9 cellular contexts compared by ENCODE assay signal in the genomic region with DNA sequence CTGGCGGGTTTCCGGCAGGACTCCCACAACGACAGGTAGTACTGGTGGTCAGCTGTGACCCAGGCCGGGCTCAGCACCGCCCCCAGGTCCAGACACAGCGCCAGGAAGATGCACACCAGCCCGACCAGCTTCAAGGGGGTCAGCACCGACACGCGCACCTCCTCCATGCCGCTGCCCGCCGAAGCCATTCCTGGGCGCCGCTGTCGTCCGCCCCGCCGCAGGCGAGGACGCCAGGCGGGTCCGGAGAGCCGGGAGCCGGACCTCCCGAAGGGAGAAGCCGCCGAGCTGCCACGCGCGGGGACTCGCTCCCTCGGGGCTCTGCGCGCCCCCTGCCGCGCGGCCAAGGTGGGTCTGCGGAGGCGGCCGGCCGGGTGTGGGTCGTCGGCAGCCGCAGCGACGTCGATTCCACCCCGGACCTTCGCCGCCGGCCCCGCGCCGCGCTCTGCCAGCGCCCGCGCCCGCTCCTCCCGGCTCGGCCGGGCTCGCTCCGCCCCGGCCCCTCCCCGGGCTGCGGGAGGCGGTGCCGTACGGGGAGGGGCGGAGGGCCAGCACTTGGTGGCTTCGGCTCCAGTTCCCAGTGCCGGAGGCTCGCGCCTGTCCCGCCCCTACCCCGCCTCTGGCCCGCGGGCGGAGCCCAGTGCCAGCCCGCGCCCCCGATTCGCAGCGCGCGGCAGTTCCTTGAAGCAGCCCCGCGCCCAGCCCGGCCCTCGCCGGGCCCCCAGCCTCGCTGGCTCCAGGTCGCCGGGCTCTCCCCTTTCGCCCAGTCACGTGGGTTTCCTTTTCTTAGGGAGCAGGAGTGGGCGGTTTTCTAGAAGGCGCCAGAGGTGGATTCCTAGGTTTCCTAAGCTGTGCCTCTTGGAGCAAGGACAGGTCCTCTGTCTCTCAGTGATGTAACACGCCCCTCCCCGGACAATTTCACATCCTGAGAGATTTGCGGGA. TPM values are rescaled to one million over a fixed set of nuclear protein-coding genes. Genes with fewer than 3 reads are reported as not detected.
DNase-seq lines count a peak whose midpoint lies in the region; ATAC-seq and FAIRE-seq lines count a peak whose summit lies in the region.
"Had no signal": no experiment of that assay in that cellular context is flagged by ENCODE, and none has a peak within 500 bp of the region (broad histone marks: within the 10 kb centered on the region; RNA-seq: fewer than 3 reads in every experiment).

A gene (minus strand): TSS at position 444 of the 939 bp plus-strand sequence. CDS start 256 bp downstream, at position 188.

- peak; percentile 72 for DNase-seq in Ammon's horn (ENCODE audit: low spot score)
- peak; percentile 72 to 76 for DNase-seq in SJSA1 (ENCODE audit: low read depth in 1 of 2, low spot score in 2 of 2)
- peak; percentile 60 for DNase-seq in mucosa of gallbladder (ENCODE audit: low spot score)
- DNase-seq in urothelium cell line (ENCODE audit: low spot score), result peak; percentile 67
- no peak for DNase-seq in HT-29 (ENCODE audit: low spot score)

- FAIRE-seq in urothelium cell line (lab: Jason Lieb, UNC), result no peak

- no peaks in the 10 kb centered on the region; the same call in 1 of the 2 replicates for H3K4me1 ChIP-seq in SJSA1 (replicated peaks)

- H3K27ac ChIP-seq in SJSA1, result peak within 1 kb of the TSS; percentile 72

- peak within 1 kb of the TSS; percentile 78 for H3K4me3 ChIP-seq in SJSA1

- H3K36me3 ChIP-seq in SJSA1, result no peaks in the 10 kb centered on the region

- no peaks in the 10 kb centered on the region for H3K27me3 ChIP-seq in SJSA1 (replicated peaks)

- no peaks in the 10 kb centered on the region for H3K9me3 ChIP-seq in SJSA1 (replicated peaks)

- ATAC-seq in HG03432 (IDR thresholded peaks at IDR 0.05; ENCODE audit: unreplicated experiment), result peak; percentile 85
- ATAC-seq in esophagus mucosa, result peak; percentile 90
- ATAC-seq in HG03039 (IDR thresholded peaks at IDR 0.05; ENCODE audit: unreplicated experiment), result no peak
- ATAC-seq: naive thymus-derived CD4-positive, alpha-beta T cell had no signal

RNA-seq across cellular contexts. Expression of the gene that starts here (rescaled TPM):
- total RNA-seq in SJSA1 (2014; rRNA removed; shearing (Covaris generic)), result 46.1 and 59.6 TPM in 2 replicates
- total RNA-seq in esophagus mucosa (0.92 TPM), mucosa of gallbladder (27.5 TPM)
- total RNA-seq in HT-29 (2014; rRNA removed; shearing (Covaris generic)), result not detected in 2 replicates
- total RNA-seq: naive thymus-derived CD4-positive, alpha-beta T cell had no signal

Comparison
In these comparisons a context has a peak if more than half of its experiments do, and no peak if none do; other contexts are left out.
1. RNA of the gene that starts here (total RNA-seq): 46.1 to 59.6 TPM in SJSA1 and 27.5 TPM in mucosa of gallbladder (single experiment); 0.92 TPM in esophagus mucosa (single experiment) and not detected in HT-29; every median in the first group is over 10 times any median in the second.
2. Peak in ATAC-seq in esophagus mucosa; RNA of the gene not detected or under 1 TPM.